In the genomic region with DNA sequence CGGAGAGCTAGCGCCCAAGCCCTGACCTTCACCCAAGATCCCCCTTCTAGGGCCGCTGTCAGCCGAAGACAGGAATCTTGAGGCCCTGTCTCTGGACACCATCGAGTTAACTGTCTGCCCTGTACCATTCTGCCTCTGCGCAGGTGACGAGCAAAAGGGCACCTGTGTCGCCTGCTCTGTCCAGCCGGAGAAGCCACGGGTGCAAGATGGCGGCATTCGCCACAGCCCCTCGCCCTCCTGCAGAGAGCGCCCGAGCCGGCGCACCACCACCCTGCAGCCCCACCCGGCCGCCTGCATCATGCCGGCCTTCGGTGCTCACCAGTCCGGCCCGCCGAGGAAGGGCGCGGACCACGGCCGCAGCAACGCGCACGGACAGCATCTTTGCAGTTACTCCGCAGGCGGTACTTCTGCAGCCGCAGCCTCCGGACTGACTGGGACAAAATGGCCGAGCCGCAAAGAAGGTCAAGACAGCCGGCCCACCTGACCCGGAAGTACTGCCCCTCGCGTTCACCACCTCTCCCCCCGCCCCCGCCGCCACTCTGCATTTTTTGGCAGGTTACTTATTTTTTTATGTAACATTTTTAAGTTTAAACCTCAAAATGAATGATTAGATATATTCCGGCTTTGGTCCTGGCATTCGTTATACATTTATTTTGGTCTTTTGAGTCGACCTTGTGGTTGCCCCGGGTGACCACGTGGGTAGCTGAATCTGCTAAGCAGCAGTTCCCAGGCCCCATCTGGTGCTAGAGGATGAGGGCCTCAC, we compare ENCODE assay signal across 1 cellular context.
A peak's percentile ranks its signal among the peaks of the same experiment; 100 is the strongest.
TF ChIP-seq lines count a peak whose summit lies in the region.

A gene (minus strand): TSS at position 444 of the 763 bp plus-strand sequence. CDS start 65 bp downstream, at position 379.

TF ChIP-seq in SK-N-SH, 30 proteins besides CTCF, POLR2A, EP300 and RAD21 (continued from another document):
- TF ChIP-seq ELF1 (IDR thresholded peaks at IDR 0.05) (0 out of 2 replicates have a peak, but pooled peaks have one; percentile 30), CHD2 (IDR thresholded peaks at IDR 0.05; ENCODE audit: low read length, partially characterized antibody) (peak; percentile 63), FOSL2 (IDR thresholded peaks at IDR 0.05; ENCODE audit: borderline replicate concordance, low read depth) (no peak), FOXM1 (IDR thresholded peaks at IDR 0.05; ENCODE audit: low read depth) (no peak), SIN3A (IDR thresholded peaks at IDR 0.05; ENCODE audit: borderline replicate concordance, low read depth, low read length) (no peak; the same call in 1 of the 2 replicates), EZH2phosphoT487 (IDR thresholded peaks at IDR 0.05; ENCODE audit: borderline replicate concordance, low read depth) (no peak), MXI1 (IDR thresholded peaks at IDR 0.05; ENCODE audit: low read depth, low read length) (peak; percentile 71; the same call in 1 of the 2 replicates), POLR2AphosphoS5 (IDR thresholded peaks at IDR 0.05; ENCODE audit: low read depth, low read length) (peak; percentile 96), MEF2A (IDR thresholded peaks at IDR 0.05; ENCODE audit: borderline replicate concordance, low read depth) (no peak), FOXJ3 (CRISPR knock-in tag; IDR thresholded peaks at IDR 0.05) (no peak), GABPA (IDR thresholded peaks at IDR 0.05; ENCODE audit: low read depth) (peak; percentile 82), RCOR1 (IDR thresholded peaks at IDR 0.05; ENCODE audit: low read length) (0 out of 2 replicates have a peak, but pooled peaks have one; percentile 9), NRF1 (IDR thresholded peaks at IDR 0.05; ENCODE audit: low read depth, low read length) (no peak), TAF1 (IDR thresholded peaks at IDR 0.05; ENCODE audit: borderline replicate concordance, low read depth, low read length) (peak; percentile 82), YY1 (IDR thresholded peaks at IDR 0.05; ENCODE audit: low read depth) (peak; percentile 95)
- TF ChIP-seq, protein P1, sequence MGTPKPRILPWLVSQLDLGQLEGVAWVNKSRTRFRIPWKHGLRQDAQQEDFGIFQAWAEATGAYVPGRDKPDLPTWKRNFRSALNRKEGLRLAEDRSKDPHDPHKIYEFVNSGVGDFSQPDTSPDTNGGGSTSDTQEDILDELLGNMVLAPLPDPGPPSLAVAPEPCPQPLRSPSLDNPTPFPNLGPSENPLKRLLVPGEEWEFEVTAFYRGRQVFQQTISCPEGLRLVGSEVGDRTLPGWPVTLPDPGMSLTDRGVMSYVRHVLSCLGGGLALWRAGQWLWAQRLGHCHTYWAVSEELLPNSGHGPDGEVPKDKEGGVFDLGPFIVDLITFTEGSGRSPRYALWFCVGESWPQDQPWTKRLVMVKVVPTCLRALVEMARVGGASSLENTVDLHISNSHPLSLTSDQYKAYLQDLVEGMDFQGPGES (IDR thresholded peaks at IDR 0.05; ENCODE audit: low read depth, low read length) = no peak
- TF ChIP-seq, protein P2, sequence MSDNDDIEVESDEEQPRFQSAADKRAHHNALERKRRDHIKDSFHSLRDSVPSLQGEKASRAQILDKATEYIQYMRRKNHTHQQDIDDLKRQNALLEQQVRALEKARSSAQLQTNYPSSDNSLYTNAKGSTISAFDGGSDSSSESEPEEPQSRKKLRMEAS (IDR thresholded peaks at IDR 0.05; ENCODE audit: low read depth) = peak; percentile 96
- TF ChIP-seq, protein P3, sequence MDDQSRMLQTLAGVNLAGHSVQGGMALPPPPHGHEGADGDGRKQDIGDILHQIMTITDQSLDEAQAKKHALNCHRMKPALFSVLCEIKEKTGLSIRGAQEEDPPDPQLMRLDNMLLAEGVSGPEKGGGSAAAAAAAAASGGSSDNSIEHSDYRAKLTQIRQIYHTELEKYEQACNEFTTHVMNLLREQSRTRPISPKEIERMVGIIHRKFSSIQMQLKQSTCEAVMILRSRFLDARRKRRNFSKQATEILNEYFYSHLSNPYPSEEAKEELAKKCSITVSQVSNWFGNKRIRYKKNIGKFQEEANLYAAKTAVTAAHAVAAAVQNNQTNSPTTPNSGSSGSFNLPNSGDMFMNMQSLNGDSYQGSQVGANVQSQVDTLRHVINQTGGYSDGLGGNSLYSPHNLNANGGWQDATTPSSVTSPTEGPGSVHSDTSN (IDR thresholded peaks at IDR 0.05) = no peak
- TF ChIP-seq, protein P4, sequence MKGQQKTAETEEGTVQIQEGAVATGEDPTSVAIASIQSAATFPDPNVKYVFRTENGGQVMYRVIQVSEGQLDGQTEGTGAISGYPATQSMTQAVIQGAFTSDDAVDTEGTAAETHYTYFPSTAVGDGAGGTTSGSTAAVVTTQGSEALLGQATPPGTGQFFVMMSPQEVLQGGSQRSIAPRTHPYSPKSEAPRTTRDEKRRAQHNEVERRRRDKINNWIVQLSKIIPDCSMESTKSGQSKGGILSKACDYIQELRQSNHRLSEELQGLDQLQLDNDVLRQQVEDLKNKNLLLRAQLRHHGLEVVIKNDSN (IDR thresholded peaks at IDR 0.05; ENCODE audit: borderline replicate concordance, low read depth) = peak; percentile 77; the same call in 1 of the 2 replicates
